Comparison of ENCODE assay signal across 10 cellular contexts in the genomic region with DNA sequence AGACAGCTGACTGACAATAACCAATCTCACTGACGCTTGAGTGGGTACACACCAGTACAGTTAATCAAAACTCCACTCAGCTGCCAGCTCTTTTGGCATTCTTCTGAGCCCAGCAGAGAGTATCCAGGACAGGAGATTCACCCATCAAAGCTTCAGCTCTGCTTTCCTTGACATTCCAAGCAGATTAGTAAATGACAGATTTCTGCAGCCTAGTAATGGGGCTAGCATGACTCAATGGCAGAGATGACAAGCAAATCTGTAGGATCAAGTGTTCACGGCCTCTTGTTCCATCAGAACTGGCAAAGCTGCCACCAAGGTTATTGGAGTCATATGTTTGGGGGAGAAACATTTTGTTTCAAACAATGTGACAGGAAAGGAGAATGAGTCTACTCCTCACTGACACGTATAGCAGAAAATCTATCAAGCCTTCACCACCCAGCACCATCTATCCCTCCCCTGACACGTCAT.
DNase-seq lines count a peak whose midpoint lies in the region; ATAC-seq and TF ChIP-seq lines count a peak whose summit lies in the region.
"Had no signal": no experiment of that assay in that cellular context is flagged by ENCODE, and none has a peak within 500 bp of the region (broad histone marks: within the 10 kb centered on the region; RNA-seq: fewer than 3 reads in every experiment).

No MANE protein-coding gene starts in this region.

- H3K9me3 ChIP-seq in left ventricle myocardium inferior (replicated peaks): no peaks in the 10 kb centered on the region
- H3K9me3 ChIP-seq in right cardiac atrium (ENCODE audit: control insufficient read depth, low read length): no peaks in the 10 kb centered on the region

- H3K4me3 ChIP-seq in left ventricle myocardium inferior (no peak overlapping the region), right cardiac atrium (ENCODE audit: low read length) (no peak overlapping the region)

- H3K27ac ChIP-seq in left ventricle myocardium inferior (replicated peaks) (no peak overlapping the region), right cardiac atrium (ENCODE audit: low read length) (peak overlapping the region; percentile 75)

- H3K27ac Mint-ChIP-seq in WTC11: no peak overlapping the region

- WGBS in right cardiac atrium: 61% methylated on average over 4 of the region's 4 CpGs

- no peaks in the 10 kb centered on the region for H3K36me3 Mint-ChIP-seq in WTC11

- peak; percentile 72 for ATAC-seq in Right ventricle myocardium inferior
- peak; percentile 20 for ATAC-seq in WTC11
- peak; percentile 82 to 87 for ATAC-seq in right cardiac atrium
- ATAC-seq in HG02938 (IDR thresholded peaks at IDR 0.05; ENCODE audit: unreplicated experiment): no peak
- no peak for ATAC-seq in GM21576 (IDR thresholded peaks at IDR 0.05; ENCODE audit: unreplicated experiment)

- POLR2A ChIA-PET in WTC11 (lab: Charles Lee): no interaction called here

- H3K9me3 Mint-ChIP-seq in WTC11: no peaks in the 10 kb centered on the region

- peaks cover 7% of the 10 kb centered on the region for H3K4me1 Mint-ChIP-seq in WTC11

- no peak overlapping the region for H3K4me3 Mint-ChIP-seq in WTC11

- H3K27me3 ChIP-seq in left ventricle myocardium inferior (ENCODE audit: low read depth): no peaks in the 10 kb centered on the region
- H3K27me3 ChIP-seq in right cardiac atrium (ENCODE audit: control insufficient read depth, insufficient read depth): no peaks in the 10 kb centered on the region

- H3K36me3 ChIP-seq in left ventricle myocardium inferior: no peaks in the 10 kb centered on the region

- H3K4me1 ChIP-seq in left ventricle myocardium inferior (no peaks in the 10 kb centered on the region), right cardiac atrium (ENCODE audit: control insufficient read depth, insufficient read depth, low read length) (no peaks in the 10 kb centered on the region)

- no peaks in the 10 kb centered on the region; the same call in none of the 2 replicates for H3K27me3 Mint-ChIP-seq in WTC11 (ENCODE audit: low read depth)

- CTCF ChIA-PET in WTC11 (lab: Charles Lee): interaction anchor here (0.6 to 0.8 kb wide), 2 partner anchors 10 to 1070 kb away, joined by 3 to 4 read pairs; no protein-coding TSS in a partner anchor

- intact Hi-C loops in Right ventricle myocardium inferior (cut with DNase I) (no loop called here), left ventricle myocardium inferior (cut with micrococcal nuclease) (no loop called here), right cardiac atrium (cut with DNase I) (no loop called here), posterior cingulate gyrus (cut with DNase I) (no loop called here)

- DNase-seq in Right ventricle myocardium inferior (ENCODE audit: missing footprints): no peak
- no peak for DNase-seq in left ventricle myocardium inferior
- no peak for DNase-seq in WTC11 (ENCODE audit: low spot score)
- no peak for DNase-seq in right cardiac atrium
- DNase-seq in NCI-H1930 (lab: John Stamatoyannopoulos, UW): no peak
- DNase-seq in posterior cingulate gyrus: no peak
- DNase-seq: activated T-cell treated with anti-CD3 and anti-CD28 coated beads, Interleukin-2, amount 50 U/mL, for 48 hours; NCI-H524 had no signal

- TF ChIP-seq CTCF in left ventricle myocardium inferior (IDR thresholded peaks at IDR 0.05; ENCODE audit: borderline replicate concordance) (no peak), WTC11 (IDR thresholded peaks at IDR 0.05) (no peak)

TF ChIP-seq in WTC11, 78 proteins besides CTCF, POLR2A, EP300 and RAD21 (continues in another document):
- TF ChIP-seq, protein P1, sequence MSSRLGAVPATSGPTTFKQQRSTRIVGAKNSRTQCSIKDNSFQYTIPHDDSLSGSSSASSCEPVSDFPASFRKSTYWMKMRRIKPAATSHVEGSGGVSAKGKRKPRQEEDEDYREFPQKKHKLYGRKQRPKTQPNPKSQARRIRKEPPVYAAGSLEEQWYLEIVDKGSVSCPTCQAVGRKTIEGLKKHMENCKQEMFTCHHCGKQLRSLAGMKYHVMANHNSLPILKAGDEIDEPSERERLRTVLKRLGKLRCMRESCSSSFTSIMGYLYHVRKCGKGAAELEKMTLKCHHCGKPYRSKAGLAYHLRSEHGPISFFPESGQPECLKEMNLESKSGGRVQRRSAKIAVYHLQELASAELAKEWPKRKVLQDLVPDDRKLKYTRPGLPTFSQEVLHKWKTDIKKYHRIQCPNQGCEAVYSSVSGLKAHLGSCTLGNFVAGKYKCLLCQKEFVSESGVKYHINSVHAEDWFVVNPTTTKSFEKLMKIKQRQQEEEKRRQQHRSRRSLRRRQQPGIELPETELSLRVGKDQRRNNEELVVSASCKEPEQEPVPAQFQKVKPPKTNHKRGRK (CRISPR knock-in tag; IDR thresholded peaks at IDR 0.05; ENCODE audit: borderline replicate concordance): no peak
- TF ChIP-seq, protein P2, sequence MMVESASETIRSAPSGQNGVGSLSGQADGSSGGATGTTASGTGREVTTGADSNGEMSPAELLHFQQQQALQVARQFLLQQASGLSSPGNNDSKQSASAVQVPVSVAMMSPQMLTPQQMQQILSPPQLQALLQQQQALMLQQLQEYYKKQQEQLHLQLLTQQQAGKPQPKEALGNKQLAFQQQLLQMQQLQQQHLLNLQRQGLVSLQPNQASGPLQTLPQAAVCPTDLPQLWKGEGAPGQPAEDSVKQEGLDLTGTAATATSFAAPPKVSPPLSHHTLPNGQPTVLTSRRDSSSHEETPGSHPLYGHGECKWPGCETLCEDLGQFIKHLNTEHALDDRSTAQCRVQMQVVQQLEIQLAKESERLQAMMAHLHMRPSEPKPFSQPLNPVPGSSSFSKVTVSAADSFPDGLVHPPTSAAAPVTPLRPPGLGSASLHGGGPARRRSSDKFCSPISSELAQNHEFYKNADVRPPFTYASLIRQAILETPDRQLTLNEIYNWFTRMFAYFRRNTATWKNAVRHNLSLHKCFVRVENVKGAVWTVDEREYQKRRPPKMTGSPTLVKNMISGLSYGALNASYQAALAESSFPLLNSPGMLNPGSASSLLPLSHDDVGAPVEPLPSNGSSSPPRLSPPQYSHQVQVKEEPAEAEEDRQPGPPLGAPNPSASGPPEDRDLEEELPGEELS (CRISPR knock-in tag; IDR thresholded peaks at IDR 0.05): no peak
- TF ChIP-seq RELA (CRISPR knock-in tag; IDR thresholded peaks at IDR 0.05; ENCODE audit: borderline replicate concordance): no peak
- TF ChIP-seq, protein P3, sequence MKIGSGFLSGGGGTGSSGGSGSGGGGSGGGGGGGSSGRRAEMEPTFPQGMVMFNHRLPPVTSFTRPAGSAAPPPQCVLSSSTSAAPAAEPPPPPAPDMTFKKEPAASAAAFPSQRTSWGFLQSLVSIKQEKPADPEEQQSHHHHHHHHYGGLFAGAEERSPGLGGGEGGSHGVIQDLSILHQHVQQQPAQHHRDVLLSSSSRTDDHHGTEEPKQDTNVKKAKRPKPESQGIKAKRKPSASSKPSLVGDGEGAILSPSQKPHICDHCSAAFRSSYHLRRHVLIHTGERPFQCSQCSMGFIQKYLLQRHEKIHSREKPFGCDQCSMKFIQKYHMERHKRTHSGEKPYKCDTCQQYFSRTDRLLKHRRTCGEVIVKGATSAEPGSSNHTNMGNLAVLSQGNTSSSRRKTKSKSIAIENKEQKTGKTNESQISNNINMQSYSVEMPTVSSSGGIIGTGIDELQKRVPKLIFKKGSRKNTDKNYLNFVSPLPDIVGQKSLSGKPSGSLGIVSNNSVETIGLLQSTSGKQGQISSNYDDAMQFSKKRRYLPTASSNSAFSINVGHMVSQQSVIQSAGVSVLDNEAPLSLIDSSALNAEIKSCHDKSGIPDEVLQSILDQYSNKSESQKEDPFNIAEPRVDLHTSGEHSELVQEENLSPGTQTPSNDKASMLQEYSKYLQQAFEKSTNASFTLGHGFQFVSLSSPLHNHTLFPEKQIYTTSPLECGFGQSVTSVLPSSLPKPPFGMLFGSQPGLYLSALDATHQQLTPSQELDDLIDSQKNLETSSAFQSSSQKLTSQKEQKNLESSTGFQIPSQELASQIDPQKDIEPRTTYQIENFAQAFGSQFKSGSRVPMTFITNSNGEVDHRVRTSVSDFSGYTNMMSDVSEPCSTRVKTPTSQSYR (CRISPR knock-in tag; IDR thresholded peaks at IDR 0.05): no peak
- TF ChIP-seq, protein P4, sequence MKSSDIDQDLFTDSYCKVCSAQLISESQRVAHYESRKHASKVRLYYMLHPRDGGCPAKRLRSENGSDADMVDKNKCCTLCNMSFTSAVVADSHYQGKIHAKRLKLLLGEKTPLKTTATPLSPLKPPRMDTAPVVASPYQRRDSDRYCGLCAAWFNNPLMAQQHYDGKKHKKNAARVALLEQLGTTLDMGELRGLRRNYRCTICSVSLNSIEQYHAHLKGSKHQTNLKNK (CRISPR knock-in tag; IDR thresholded peaks at IDR 0.05): no peak
- no peak for TF ChIP-seq FOXP1 (CRISPR knock-in tag; IDR thresholded peaks at IDR 0.05; ENCODE audit: borderline replicate concordance)
- TF ChIP-seq, protein P5, sequence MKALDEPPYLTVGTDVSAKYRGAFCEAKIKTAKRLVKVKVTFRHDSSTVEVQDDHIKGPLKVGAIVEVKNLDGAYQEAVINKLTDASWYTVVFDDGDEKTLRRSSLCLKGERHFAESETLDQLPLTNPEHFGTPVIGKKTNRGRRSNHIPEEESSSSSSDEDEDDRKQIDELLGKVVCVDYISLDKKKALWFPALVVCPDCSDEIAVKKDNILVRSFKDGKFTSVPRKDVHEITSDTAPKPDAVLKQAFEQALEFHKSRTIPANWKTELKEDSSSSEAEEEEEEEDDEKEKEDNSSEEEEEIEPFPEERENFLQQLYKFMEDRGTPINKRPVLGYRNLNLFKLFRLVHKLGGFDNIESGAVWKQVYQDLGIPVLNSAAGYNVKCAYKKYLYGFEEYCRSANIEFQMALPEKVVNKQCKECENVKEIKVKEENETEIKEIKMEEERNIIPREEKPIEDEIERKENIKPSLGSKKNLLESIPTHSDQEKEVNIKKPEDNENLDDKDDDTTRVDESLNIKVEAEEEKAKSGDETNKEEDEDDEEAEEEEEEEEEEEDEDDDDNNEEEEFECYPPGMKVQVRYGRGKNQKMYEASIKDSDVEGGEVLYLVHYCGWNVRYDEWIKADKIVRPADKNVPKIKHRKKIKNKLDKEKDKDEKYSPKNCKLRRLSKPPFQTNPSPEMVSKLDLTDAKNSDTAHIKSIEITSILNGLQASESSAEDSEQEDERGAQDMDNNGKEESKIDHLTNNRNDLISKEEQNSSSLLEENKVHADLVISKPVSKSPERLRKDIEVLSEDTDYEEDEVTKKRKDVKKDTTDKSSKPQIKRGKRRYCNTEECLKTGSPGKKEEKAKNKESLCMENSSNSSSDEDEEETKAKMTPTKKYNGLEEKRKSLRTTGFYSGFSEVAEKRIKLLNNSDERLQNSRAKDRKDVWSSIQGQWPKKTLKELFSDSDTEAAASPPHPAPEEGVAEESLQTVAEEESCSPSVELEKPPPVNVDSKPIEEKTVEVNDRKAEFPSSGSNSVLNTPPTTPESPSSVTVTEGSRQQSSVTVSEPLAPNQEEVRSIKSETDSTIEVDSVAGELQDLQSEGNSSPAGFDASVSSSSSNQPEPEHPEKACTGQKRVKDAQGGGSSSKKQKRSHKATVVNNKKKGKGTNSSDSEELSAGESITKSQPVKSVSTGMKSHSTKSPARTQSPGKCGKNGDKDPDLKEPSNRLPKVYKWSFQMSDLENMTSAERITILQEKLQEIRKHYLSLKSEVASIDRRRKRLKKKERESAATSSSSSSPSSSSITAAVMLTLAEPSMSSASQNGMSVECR (CRISPR knock-in tag; IDR thresholded peaks at IDR 0.05; ENCODE audit: borderline replicate concordance): no peak
- TF ChIP-seq ZNF138 (CRISPR knock-in tag; conservative IDR thresholded peaks at IDR 0.05): no peak

Comparison
In these comparisons a context has a peak if more than half of its experiments do, and no peak if none do; other contexts are left out.
1. ATAC-seq: peak in Right ventricle myocardium inferior (single experiment), WTC11 (single experiment) and right cardiac atrium (2 of 2); none in HG02938 (single experiment) and GM21576 (single experiment).